Comparison of ENCODE assay signal across 14 cellular contexts in genomic region chr4:105620640-105621323, GRCh38.
A peak's percentile ranks its signal among the peaks of the same experiment; 100 is the strongest.
DNase-seq lines count a peak whose midpoint lies in the region; ATAC-seq and TF ChIP-seq lines count a peak whose summit lies in the region.
"Had no signal": no experiment of that assay in that cellular context is flagged by ENCODE, and none has a peak within 500 bp of the region (broad histone marks: within the 10 kb centered on the region; RNA-seq: fewer than 3 reads in every experiment).

No MANE protein-coding gene starts in this region.

- no peaks in the 10 kb centered on the region for H3K4me1 Mint-ChIP-seq in activated T-helper 2 cell treated with anti-CD3 and anti-CD28 coated beads, Interferon-gamma antibody, Interleukin-2, Interleukin-4, amounts not matched to agents 10 μg/mL and 5 μg/mL and 100 μg/mL, durations not matched to agents 14 hours and 24 hours and 36 hours (ENCODE audit: low read depth)
- H3K4me1 Mint-ChIP-seq in activated T-helper 17 cell treated with anti-CD3 and anti-CD28 coated beads, Interleukin-2, amount 50 U/mL, for 72 hours: no peaks in the 10 kb centered on the region
- H3K4me1 Mint-ChIP-seq: activated CD4-positive, alpha-beta memory T cell treated with anti-CD3 and anti-CD28 coated beads, Interleukin-2, amount 10 ng/mL, durations not matched to agents 7 days and 5 days had no signal

- H3K4me3 Mint-ChIP-seq in activated T-helper 2 cell treated with anti-CD3 and anti-CD28 coated beads, Interferon-gamma antibody, Interleukin-2, Interleukin-4, amounts not matched to agents 10 μg/mL and 5 μg/mL and 100 μg/mL, durations not matched to agents 14 hours and 24 hours and 36 hours (ENCODE audit: low read depth): no peak overlapping the region
- no peak overlapping the region for H3K4me3 Mint-ChIP-seq in activated T-helper 17 cell treated with anti-CD3 and anti-CD28 coated beads, Interleukin-2, amount 50 U/mL, for 72 hours
- H3K4me3 Mint-ChIP-seq: activated CD4-positive, alpha-beta memory T cell treated with anti-CD3 and anti-CD28 coated beads, Interleukin-2, amount 10 ng/mL, durations not matched to agents 7 days and 5 days; activated naive CD8-positive, alpha-beta T cell treated with anti-CD3 and anti-CD28 coated beads, Interleukin-2, amount 10 ng/mL, durations not matched to agents 7 days and 5 days had no signal

- H3K36me3 Mint-ChIP-seq in activated T-helper 2 cell treated with anti-CD3 and anti-CD28 coated beads, Interferon-gamma antibody, Interleukin-2, Interleukin-4, amounts not matched to agents 10 μg/mL and 5 μg/mL and 100 μg/mL, durations not matched to agents 14 hours and 24 hours and 36 hours (ENCODE audit: low read depth): no peaks in the 10 kb centered on the region
- no peaks in the 10 kb centered on the region for H3K36me3 Mint-ChIP-seq in activated T-helper 17 cell treated with anti-CD3 and anti-CD28 coated beads, Interleukin-2, amount 50 U/mL, for 72 hours (ENCODE audit: low read depth)
- H3K36me3 Mint-ChIP-seq: activated naive CD8-positive, alpha-beta T cell treated with anti-CD3 and anti-CD28 coated beads, Interleukin-2, amount 10 ng/mL, durations not matched to agents 7 days and 5 days had no signal

- intact Hi-C loops in activated T-helper 2 cell treated with anti-CD3 and anti-CD28 coated beads, Interferon-gamma antibody, Interleukin-2, Interleukin-4, amounts not matched to agents 10 μg/mL and 5 μg/mL and 100 μg/mL, durations not matched to agents 14 hours and 24 hours and 36 hours (cut with micrococcal nuclease): no loop called here

- DNase-seq in NCI-H2196 treated with DMSO at 0.1 percent for 48 hours (lab: John Stamatoyannopoulos, UW; ENCODE audit: unreplicated experiment): peak; percentile 0
- peak; percentile 70 for DNase-seq in choroid plexus epithelial cell (ENCODE audit: low read depth)
- peak; percentile 59 for DNase-seq in skeletal muscle cell (ENCODE audit: low read depth)
- no peak for DNase-seq in activated T-helper 2 cell treated with anti-CD3 and anti-CD28 coated beads, Interferon-gamma antibody, Interleukin-2, Interleukin-4, amounts not matched to agents 10 μg/mL and 5 μg/mL and 100 μg/mL, durations not matched to agents 14 hours and 24 hours and 36 hours (ENCODE audit: low spot score)
- DNase-seq in GM10266 (ENCODE audit: extremely low spot score): no peak
- no peak for DNase-seq in stimulated activated CD4-positive, alpha-beta T cell treated with anti-CD3 and anti-CD28 coated beads, Interleukin-12 subunit alpha, Interleukin-12 subunit beta, amount 100 ng/mL, for 4 hours
- DNase-seq: activated CD4-positive, alpha-beta memory T cell treated with anti-CD3 and anti-CD28 coated beads, Interleukin-2, amount 10 ng/mL, durations not matched to agents 7 days and 5 days; activated naive CD8-positive, alpha-beta T cell treated with anti-CD3 and anti-CD28 coated beads, Interleukin-2, amount 10 ng/mL, durations not matched to agents 7 days and 5 days; GDM1; mucosa of descending colon; NCI-H1092 treated with DMSO at 0.1 percent for 48 hours; Right ventricle myocardium superior had no signal

- peak; percentile 54 for ATAC-seq in GM18909 (IDR thresholded peaks at IDR 0.05; ENCODE audit: poor library complexity, unreplicated experiment)
- ATAC-seq in activated T-helper 17 cell treated with anti-CD3 and anti-CD28 coated beads, Interleukin-2, amount 50 U/mL, for 72 hours (replicated peaks): no peak
- ATAC-seq: mucosa of descending colon had no signal

- no peak overlapping the region for H3K27ac Mint-ChIP-seq in activated T-helper 2 cell treated with anti-CD3 and anti-CD28 coated beads, Interferon-gamma antibody, Interleukin-2, Interleukin-4, amounts not matched to agents 10 μg/mL and 5 μg/mL and 100 μg/mL, durations not matched to agents 14 hours and 24 hours and 36 hours
- H3K27ac Mint-ChIP-seq in activated T-helper 17 cell treated with anti-CD3 and anti-CD28 coated beads, Interleukin-2, amount 50 U/mL, for 72 hours: no peak overlapping the region
- H3K27ac Mint-ChIP-seq: activated CD4-positive, alpha-beta memory T cell treated with anti-CD3 and anti-CD28 coated beads, Interleukin-2, amount 10 ng/mL, durations not matched to agents 7 days and 5 days; activated naive CD8-positive, alpha-beta T cell treated with anti-CD3 and anti-CD28 coated beads, Interleukin-2, amount 10 ng/mL, durations not matched to agents 7 days and 5 days had no signal

- no peaks in the 10 kb centered on the region for H3K27me3 Mint-ChIP-seq in activated T-helper 2 cell treated with anti-CD3 and anti-CD28 coated beads, Interferon-gamma antibody, Interleukin-2, Interleukin-4, amounts not matched to agents 10 μg/mL and 5 μg/mL and 100 μg/mL, durations not matched to agents 14 hours and 24 hours and 36 hours (ENCODE audit: low read depth)
- H3K27me3 Mint-ChIP-seq in activated T-helper 17 cell treated with anti-CD3 and anti-CD28 coated beads, Interleukin-2, amount 50 U/mL, for 72 hours: peaks cover 7% of the 10 kb centered on the region
- H3K27me3 Mint-ChIP-seq: activated CD4-positive, alpha-beta memory T cell treated with anti-CD3 and anti-CD28 coated beads, Interleukin-2, amount 10 ng/mL, durations not matched to agents 7 days and 5 days; activated naive CD8-positive, alpha-beta T cell treated with anti-CD3 and anti-CD28 coated beads, Interleukin-2, amount 10 ng/mL, durations not matched to agents 7 days and 5 days had no signal

- TF ChIP-seq CTCF in choroid plexus epithelial cell (conservative IDR thresholded peaks at IDR 0.05; ENCODE audit: low read depth, low read length) (no peak), GM10266 (IDR thresholded peaks at IDR 0.05; ENCODE audit: control insufficient read depth, insufficient read depth, low read depth, missing control alignments) (no peak)

- no peak overlapping the region for H3K4me3 ChIP-seq in choroid plexus epithelial cell (ENCODE audit: low read depth, low read length)
- no peak overlapping the region for H3K4me3 ChIP-seq in skeletal muscle cell (ENCODE audit: low read depth, low read length)
- H3K4me3 ChIP-seq: mucosa of descending colon had no signal

- H3K9me3 Mint-ChIP-seq in activated T-helper 2 cell treated with anti-CD3 and anti-CD28 coated beads, Interferon-gamma antibody, Interleukin-2, Interleukin-4, amounts not matched to agents 10 μg/mL and 5 μg/mL and 100 μg/mL, durations not matched to agents 14 hours and 24 hours and 36 hours: no peaks in the 10 kb centered on the region
- no peaks in the 10 kb centered on the region for H3K9me3 Mint-ChIP-seq in activated T-helper 17 cell treated with anti-CD3 and anti-CD28 coated beads, Interleukin-2, amount 50 U/mL, for 72 hours
- H3K9me3 Mint-ChIP-seq: activated CD4-positive, alpha-beta memory T cell treated with anti-CD3 and anti-CD28 coated beads, Interleukin-2, amount 10 ng/mL, durations not matched to agents 7 days and 5 days had no signal

Comparison
In these comparisons a context has a peak if more than half of its experiments do, and no peak if none do; other contexts are left out.
1. DNase-seq: peak in NCI-H2196 treated with DMSO at 0.1 percent for 48 hours (single experiment), choroid plexus epithelial cell (single experiment) and skeletal muscle cell (single experiment); none in activated T-helper 2 cell treated with anti-CD3 and anti-CD28 coated beads, Interferon-gamma antibody, Interleukin-2, Interleukin-4, amounts not matched to agents 10 μg/mL and 5 μg/mL and 100 μg/mL, durations not matched to agents 14 hours and 24 hours and 36 hours (single experiment), GM10266 (single experiment) and stimulated activated CD4-positive, alpha-beta T cell treated with anti-CD3 and anti-CD28 coated beads, Interleukin-12 subunit alpha, Interleukin-12 subunit beta, amount 100 ng/mL, for 4 hours (single experiment).